13 cellular contexts compared by ENCODE assay signal in the genomic region with DNA sequence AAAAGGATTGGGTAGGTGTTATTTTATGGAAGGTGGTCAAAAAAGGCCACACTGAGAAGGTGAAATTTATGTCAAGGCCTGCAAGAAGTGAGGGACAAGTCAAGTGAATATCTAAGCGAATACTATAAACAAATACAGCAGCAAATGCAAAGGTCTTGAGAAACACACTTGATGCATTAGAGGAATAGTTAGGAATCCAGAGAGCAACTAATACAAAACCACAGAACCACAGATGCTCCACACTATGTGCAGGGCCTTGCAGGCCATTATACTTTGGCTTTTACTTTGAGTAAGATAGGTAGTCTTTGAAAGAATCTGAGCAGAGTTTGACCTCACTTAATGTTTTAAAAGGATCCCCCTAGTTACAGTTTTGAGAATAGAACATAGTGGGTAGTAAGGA. TPM values are rescaled to one million over a fixed set of nuclear protein-coding genes. Genes with fewer than 3 reads are reported as not detected.
DNase-seq lines count a peak whose midpoint lies in the region; ATAC-seq and TF ChIP-seq lines count a peak whose summit lies in the region.
"Had no signal": no experiment of that assay in that cellular context is flagged by ENCODE, and none has a peak within 500 bp of the region (broad histone marks: within the 10 kb centered on the region; RNA-seq: fewer than 3 reads in every experiment).

No MANE protein-coding gene starts in this region.

- CTCF ChIA-PET in AG04450 (lab: Charles Lee) (no interaction called here), Caco-2 (lab: Charles Lee) (no interaction called here)

- H3K4me3 ChIP-seq in AG04450 (ENCODE audit: low read depth, low read length) (no peak overlapping the region), Caco-2 (ENCODE audit: low read depth, low read length) (no peak overlapping the region)
- H3K4me3 ChIP-seq: gastroesophageal sphincter had no signal

- H3K27ac Mint-ChIP-seq in Caco-2 (ENCODE audit: unreplicated experiment) (peak overlapping the region; percentile 7), memory B cell (peak overlapping the region; percentile 14)
- peak overlapping the region; percentile 45 for H3K27ac Mint-ChIP-seq in activated T-helper 2 cell treated with anti-CD3 and anti-CD28 coated beads, Interferon-gamma antibody, Interleukin-2, Interleukin-4, amounts not matched to agents 10 μg/mL and 5 μg/mL and 100 μg/mL, durations not matched to agents 14 hours and 24 hours and 36 hours

- peak overlapping the region; percentile 52 for H3K27ac ChIP-seq in AG04450 (ENCODE audit: low read depth, low read length)
- H3K27ac ChIP-seq: gastroesophageal sphincter had no signal

- H3K9me3 Mint-ChIP-seq in Caco-2 (ENCODE audit: unreplicated experiment): no peaks in the 10 kb centered on the region
- H3K9me3 Mint-ChIP-seq in activated T-helper 2 cell treated with anti-CD3 and anti-CD28 coated beads, Interferon-gamma antibody, Interleukin-2, Interleukin-4, amounts not matched to agents 10 μg/mL and 5 μg/mL and 100 μg/mL, durations not matched to agents 14 hours and 24 hours and 36 hours: no peaks in the 10 kb centered on the region
- no peaks in the 10 kb centered on the region for H3K9me3 Mint-ChIP-seq in memory B cell

- peaks cover 46% of the 10 kb centered on the region for H3K4me1 Mint-ChIP-seq in Caco-2 (ENCODE audit: low read depth, unreplicated experiment)
- H3K4me1 Mint-ChIP-seq in activated T-helper 2 cell treated with anti-CD3 and anti-CD28 coated beads, Interferon-gamma antibody, Interleukin-2, Interleukin-4, amounts not matched to agents 10 μg/mL and 5 μg/mL and 100 μg/mL, durations not matched to agents 14 hours and 24 hours and 36 hours (ENCODE audit: low read depth): peaks cover 78% of the 10 kb centered on the region
- H3K4me1 Mint-ChIP-seq in memory B cell: peaks cover 54% of the 10 kb centered on the region

- peaks cover 79% of the 10 kb centered on the region for H3K36me3 Mint-ChIP-seq in Caco-2 (ENCODE audit: insufficient read depth, unreplicated experiment)
- H3K36me3 Mint-ChIP-seq in activated T-helper 2 cell treated with anti-CD3 and anti-CD28 coated beads, Interferon-gamma antibody, Interleukin-2, Interleukin-4, amounts not matched to agents 10 μg/mL and 5 μg/mL and 100 μg/mL, durations not matched to agents 14 hours and 24 hours and 36 hours (ENCODE audit: low read depth): peaks cover 85% of the 10 kb centered on the region
- H3K36me3 Mint-ChIP-seq in memory B cell: peaks cover 31% of the 10 kb centered on the region

- intact Hi-C loops in Caco-2 (cut with micrococcal nuclease; ENCODE audit: unreplicated experiment): loop anchor here (1.0 kb wide), 1 partner anchor 742 kb away; no protein-coding TSS in a partner anchor
- intact Hi-C loops in activated T-helper 2 cell treated with anti-CD3 and anti-CD28 coated beads, Interferon-gamma antibody, Interleukin-2, Interleukin-4, amounts not matched to agents 10 μg/mL and 5 μg/mL and 100 μg/mL, durations not matched to agents 14 hours and 24 hours and 36 hours (cut with micrococcal nuclease): no loop called here

- BruUV-seq in Caco-2 (replicated peaks; lab: Mats Ljungman, UMichigan): no TSS peak

- TF ChIP-seq CTCF in AG04450 (IDR thresholded peaks at IDR 0.05; ENCODE audit: low read depth, low read length): no peak
- no peak for TF ChIP-seq CTCF in Caco-2 (IDR thresholded peaks at IDR 0.05; ENCODE audit: insufficient read depth in 1 of 2, low read depth in 1 of 2, low read length in 1 of 2, severe bottlenecking in 1 of 2, unreplicated experiment in 1 of 2)

- H3K27me3 Mint-ChIP-seq in Caco-2 (ENCODE audit: insufficient read depth, unreplicated experiment) (no peaks in the 10 kb centered on the region), memory B cell (no peaks in the 10 kb centered on the region)
- no peaks in the 10 kb centered on the region for H3K27me3 Mint-ChIP-seq in activated T-helper 2 cell treated with anti-CD3 and anti-CD28 coated beads, Interferon-gamma antibody, Interleukin-2, Interleukin-4, amounts not matched to agents 10 μg/mL and 5 μg/mL and 100 μg/mL, durations not matched to agents 14 hours and 24 hours and 36 hours (ENCODE audit: low read depth)

- peaks cover 15% of the 10 kb centered on the region; the same call in 1 of the 2 replicates for H3K4me1 ChIP-seq in Caco-2

- ATAC-seq in memory B cell (ENCODE audit: low read depth): no peak
- ATAC-seq in HG03521 (IDR thresholded peaks at IDR 0.05; ENCODE audit: unreplicated experiment): no peak
- ATAC-seq in HG02623 (IDR thresholded peaks at IDR 0.05; ENCODE audit: unreplicated experiment): no peak
- no peak for ATAC-seq in GM18502 (IDR thresholded peaks at IDR 0.05; ENCODE audit: poor library complexity, unreplicated experiment)
- ATAC-seq: gastroesophageal sphincter, right cardiac atrium had no signal

- H3K27me3 ChIP-seq in AG04450 (ENCODE audit: control insufficient read depth, insufficient read depth, low read length): no peaks in the 10 kb centered on the region
- no peaks in the 10 kb centered on the region for H3K27me3 ChIP-seq in Caco-2 (replicated peaks; ENCODE audit: control insufficient read depth, insufficient read depth, low read length)
- H3K27me3 ChIP-seq: gastroesophageal sphincter had no signal

- DNase-seq in AG04450 (ENCODE audit: low read depth, low spot score): peak; percentile 23
- no peak for DNase-seq in Caco-2
- no peak for DNase-seq in activated T-helper 2 cell treated with anti-CD3 and anti-CD28 coated beads, Interferon-gamma antibody, Interleukin-2, Interleukin-4, amounts not matched to agents 10 μg/mL and 5 μg/mL and 100 μg/mL, durations not matched to agents 14 hours and 24 hours and 36 hours (ENCODE audit: low spot score)
- no peak for DNase-seq in memory B cell (ENCODE audit: low spot score in 2 of 2)
- DNase-seq in DMS79 treated with DMSO at 0.1 percent for 48 hours (lab: John Stamatoyannopoulos, UW): no peak
- DNase-seq: activated CD4-positive, alpha-beta T cell treated with anti-CD3 and anti-CD28 coated beads, Interleukin-2, amount 50 U/mL, for 4 hours; amygdala; NCI-H1105 treated with DMSO at 0.1 percent for 48 hours; right cardiac atrium had no signal

- peaks cover 6% of the 10 kb centered on the region for H3K36me3 ChIP-seq in Caco-2 (ENCODE audit: control insufficient read depth, insufficient read depth, low read length)

- H3K4me3 Mint-ChIP-seq in Caco-2 (ENCODE audit: unreplicated experiment): no peak overlapping the region
- peak overlapping the region; percentile 15 for H3K4me3 Mint-ChIP-seq in activated T-helper 2 cell treated with anti-CD3 and anti-CD28 coated beads, Interferon-gamma antibody, Interleukin-2, Interleukin-4, amounts not matched to agents 10 μg/mL and 5 μg/mL and 100 μg/mL, durations not matched to agents 14 hours and 24 hours and 36 hours (ENCODE audit: low read depth)
- no peak overlapping the region for H3K4me3 Mint-ChIP-seq in memory B cell

- POLR2A ChIA-PET in AG04450 (lab: Yijun Ruan, JAX) (no interaction called here), Caco-2 (lab: Charles Lee) (no interaction called here)

- H3K9me3 ChIP-seq in AG04450 (ENCODE audit: control insufficient read depth, insufficient read depth, low read length) (peaks cover 8% of the 10 kb centered on the region; the same call in 1 of the 2 replicates), Caco-2 (no peaks in the 10 kb centered on the region)
- H3K9me3 ChIP-seq: gastroesophageal sphincter had no signal

RNA-seq across cellular contexts. Expression of a gene that starts 4.6 kb away (rescaled TPM):
- polyA plus RNA-seq in AG04450 (2011; rRNA removed): 19.8 and 21.5 TPM in 2 replicates
- 15.4 and 15.5 TPM in 2 replicates for polyA minus RNA-seq in AG04450 (2011; rRNA and poly(A)+ RNA removed)
- 40.8 and 46.0 TPM in 2 replicates for total RNA-seq in Caco-2 (2022)
- 41.4 and 42.3 TPM in 2 replicates for total RNA-seq in activated T-helper 2 cell treated with anti-CD3 and anti-CD28 coated beads, Interferon-gamma antibody, Interleukin-2, Interleukin-4, amounts not matched to agents 10 μg/mL and 5 μg/mL and 100 μg/mL, durations not matched to agents 14 hours and 24 hours and 36 hours
